ENCODE assay signal across 22 cellular contexts in genomic region chr5:161403121-161403520, GRCh38.
"Had no signal": no experiment of that assay in that cellular context is flagged by ENCODE, and none has a peak within 500 bp of the region (broad histone marks: within the 10 kb centered on the region; RNA-seq: fewer than 3 reads in every experiment).

No MANE protein-coding gene starts in this region.

- H3K27ac ChIP-seq: HL-60, SJSA1, SK-N-MC had no signal

- DNase-seq: MV-4-11, NCI-H1048, NCI-H1105, NCI-H1417, NCI-H1436 treated with DMSO at 0.1 percent for 48 hours, NCI-H1694, NCI-H187 treated with DMSO at 0.1 percent for 48 hours, NCI-H2029 treated with DMSO at 0.1 percent for 48 hours, NCI-H2171 treated with DMSO at 0.1 percent for 48 hours, NCI-H345, NCI-H446 treated with DMSO at 0.1 percent for 48 hours, NCI-H510A treated with DMSO at 0.1 percent for 48 hours, NCI-H526, NCI-H82, PC-3, Right ventricle myocardium superior, SIG-M5 had no signal

- H3K27me3 ChIP-seq: SJSA1 had no signal

- H3K36me3 ChIP-seq: SJSA1 had no signal

- H3K4me1 ChIP-seq: SJSA1 had no signal

- H3K4me3 ChIP-seq: K562, SJSA1, SK-N-MC had no signal

- ATAC-seq: K562, Panc1, PC-3 had no signal
